15 cellular contexts compared by ENCODE assay signal in the genomic region with DNA sequence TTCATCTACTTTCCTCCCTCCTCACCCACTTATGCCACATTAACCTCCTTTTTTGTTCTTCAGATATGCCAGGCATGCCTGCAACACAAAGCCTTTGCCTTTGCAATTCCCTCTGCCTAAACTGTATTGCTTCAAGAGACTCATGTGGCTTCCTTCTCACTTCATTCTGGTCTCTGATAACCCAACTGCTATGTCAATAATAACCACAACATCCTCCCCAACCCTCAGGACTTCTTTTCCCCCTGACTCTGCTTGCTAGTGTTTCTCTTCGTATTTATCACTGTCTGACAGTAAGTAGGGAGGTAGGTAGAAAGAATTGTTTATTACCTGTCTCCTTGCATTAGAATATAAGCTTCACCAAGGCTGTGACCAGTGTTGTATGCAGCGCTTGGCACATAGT. TPM values are rescaled to one million over a fixed set of nuclear protein-coding genes. Genes with fewer than 3 reads are reported as not detected.
DNase-seq lines count a peak whose midpoint lies in the region; ATAC-seq and TF ChIP-seq lines count a peak whose summit lies in the region.
"Had no signal": no experiment of that assay in that cellular context is flagged by ENCODE, and none has a peak within 500 bp of the region (broad histone marks: within the 10 kb centered on the region; RNA-seq: fewer than 3 reads in every experiment).

No MANE protein-coding gene starts in this region.

- no peak for TF ChIP-seq CTCF in activated CD8-positive, alpha-beta T cell treated with anti-CD3 and anti-CD28 coated beads for 36 hours (IDR thresholded peaks at IDR 0.05)

- peak overlapping the region; percentile 93 for H3K27ac Mint-ChIP-seq in activated CD8-positive, alpha-beta T cell treated with anti-CD3 and anti-CD28 coated beads for 36 hours
- H3K27ac Mint-ChIP-seq in naive B cell = peak overlapping the region in 2 of 6 donors; percentile 6 to 79

- H3K4me3 Mint-ChIP-seq in activated CD8-positive, alpha-beta T cell treated with anti-CD3 and anti-CD28 coated beads for 36 hours = peak overlapping the region; percentile 68
- H3K4me3 Mint-ChIP-seq in naive B cell = peak overlapping the region in 5 of 8 donors; percentile 1 to 45 (median 28)

- peaks cover 82% of the 10 kb centered on the region for H3K4me1 Mint-ChIP-seq in activated CD8-positive, alpha-beta T cell treated with anti-CD3 and anti-CD28 coated beads for 36 hours (ENCODE audit: low read depth)
- peaks cover 24 to 33% (median 27%) of the 10 kb centered on the region in 3 donors for H3K4me1 Mint-ChIP-seq in naive B cell

- peak overlapping the region; percentile 38 for H3K4me3 ChIP-seq in Jurkat, Clone E6-1 (ENCODE audit: low read length)
- H3K4me3 ChIP-seq: psoas muscle, SJSA1, uterus had no signal

- POLR2A ChIA-PET in activated CD8-positive, alpha-beta T cell treated with anti-CD3 and anti-CD28 coated beads for 36 hours (lab: Charles Lee) = interaction anchor here (0.8 to 3.4 kb wide), 5 partner anchors 11 to 33 kb away, joined by 3 to 23 read pairs (median 4); no protein-coding TSS in a partner anchor

- CTCF ChIA-PET in activated CD8-positive, alpha-beta T cell treated with anti-CD3 and anti-CD28 coated beads for 36 hours (lab: Charles Lee) = interaction anchor here (0.5 to 1.7 kb wide), 10 partner anchors 11 to 401 kb away, joined by 3 to 6 read pairs (median 4); partner anchors contain the start of gene CHD9

- DNase-seq in NK-92 treated with Interleukin-12 subunit alpha and Interleukin-12 subunit beta, amount 100 ng/mL, for 24 hours (lab: John Stamatoyannopoulos, UW) = peak; percentile 17
- no peak for DNase-seq in NK-92 (lab: John Stamatoyannopoulos, UW; ENCODE audit: unreplicated experiment)
- peak; percentile 98 for DNase-seq in Jurkat, Clone E6-1 (ENCODE audit: low read depth, low spot score)
- peak; percentile 42 for DNase-seq in activated CD8-positive, alpha-beta T cell treated with anti-CD3 and anti-CD28 coated beads for 36 hours
- DNase-seq in naive B cell = peak; percentile 13
- no peak for DNase-seq in T1000 (lab: John Stamatoyannopoulos, UW)
- DNase-seq in AG08396 (ENCODE audit: low spot score) = no peak
- DNase-seq: 8988T, glutamatergic neuron, left ventricle myocardium superior, NCI-H446, psoas muscle, uterus had no signal

- peaks cover 66% of the 10 kb centered on the region for H3K36me3 Mint-ChIP-seq in activated CD8-positive, alpha-beta T cell treated with anti-CD3 and anti-CD28 coated beads for 36 hours (ENCODE audit: low read depth)
- H3K36me3 Mint-ChIP-seq in naive B cell = peaks cover 10 to 27% of the 10 kb centered on the region in 2 donors

- no peaks in the 10 kb centered on the region for H3K27me3 Mint-ChIP-seq in activated CD8-positive, alpha-beta T cell treated with anti-CD3 and anti-CD28 coated beads for 36 hours
- H3K27me3 Mint-ChIP-seq in naive B cell = no peaks in the 10 kb centered on the region

- H3K9me3 Mint-ChIP-seq in activated CD8-positive, alpha-beta T cell treated with anti-CD3 and anti-CD28 coated beads for 36 hours = no peaks in the 10 kb centered on the region
- H3K9me3 Mint-ChIP-seq in naive B cell = no peaks in the 10 kb centered on the region

- intact Hi-C loops in activated CD8-positive, alpha-beta T cell treated with anti-CD3 and anti-CD28 coated beads for 36 hours (cut with micrococcal nuclease) = loop anchor here (1.0 to 5.0 kb wide), 2 partner anchors 11 to 46 kb away; partner anchors contain the start of gene AKTIP

- peak; percentile 48 for ATAC-seq in activated CD8-positive, alpha-beta T cell treated with anti-CD3 and anti-CD28 coated beads for 36 hours
- no peak for ATAC-seq in naive B cell (ENCODE audit: low read depth in 2 of 2)
- no peak for ATAC-seq in GM18868 (IDR thresholded peaks at IDR 0.05; ENCODE audit: unreplicated experiment)
- ATAC-seq: left ventricle myocardium superior, psoas muscle had no signal

RNA-seq across cellular contexts. Expression of gene RBL2, which starts 22.4 kb away (rescaled TPM):
- 57.2 TPM for polyA plus RNA-seq in Jurkat, Clone E6-1 (2012; ENCODE audit: insufficient read depth, insufficient read length)
- 10 to 100 TPM; 67.2 to 73.5 TPM for total RNA-seq in activated CD8-positive, alpha-beta T cell treated with anti-CD3 and anti-CD28 coated beads for 36 hours
- 100 to 1,000 TPM; 108 to 165 (median 121) TPM for polyA plus RNA-seq in naive B cell (ENCODE audit: low read depth in 6 of 6)

RNA-seq across cellular contexts. Expression of gene AKTIP, which starts 46.4 kb away (rescaled TPM):
- polyA plus RNA-seq in Jurkat, Clone E6-1 (2012; ENCODE audit: insufficient read depth, insufficient read length) = 12.9 TPM
- total RNA-seq in activated CD8-positive, alpha-beta T cell treated with anti-CD3 and anti-CD28 coated beads for 36 hours = 10 to 100 TPM; 24.4 to 24.7 TPM
- 10 to 100 TPM; 11.6 to 17.9 (median 13.8) TPM for polyA plus RNA-seq in naive B cell (ENCODE audit: low read depth in 6 of 6)

Comparison
In these comparisons a context has a peak if more than half of its experiments do, and no peak if none do; other contexts are left out.
1. DNase-seq: peak in NK-92 treated with Interleukin-12 subunit alpha and Interleukin-12 subunit beta, amount 100 ng/mL, for 24 hours (single experiment), Jurkat, Clone E6-1 (single experiment), activated CD8-positive, alpha-beta T cell treated with anti-CD3 and anti-CD28 coated beads for 36 hours (single experiment) and naive B cell (single experiment); none in NK-92 (single experiment), T1000 (single experiment) and AG08396 (single experiment).